In genomic region chr2:18178736-18179349, GRCh38 we compare ENCODE assay signal across 8 cellular contexts.
A peak's percentile ranks its signal among the peaks of the same experiment; 100 is the strongest.
DNase-seq lines count a peak whose midpoint lies in the region; TF ChIP-seq lines count a peak whose summit lies in the region.

No MANE protein-coding gene starts in this region.

- H3K27me3 ChIP-seq in SK-N-SH (ENCODE audit: insufficient read depth): peaks cover 7% of the 10 kb centered on the region; the same call in 1 of the 2 replicates

- no peak overlapping the region for H2AFZ ChIP-seq in SK-N-SH (ENCODE audit: low read depth)

- no peaks in the 10 kb centered on the region for H3K36me3 ChIP-seq in HEK293 (ENCODE audit: control insufficient read depth in 2 of 2, insufficient read depth in 1 of 2, low read length in 2 of 2)
- H3K36me3 ChIP-seq in SK-N-SH (replicated peaks in 1 of 2; ENCODE audit: control insufficient read depth in 1 of 2, insufficient read depth in 2 of 2, low read length in 1 of 2): no peaks in the 10 kb centered on the region

- no peaks in the 10 kb centered on the region for H3K9me3 Mint-ChIP-seq in nephron

- no peak overlapping the region for H3K9ac ChIP-seq in SK-N-SH

- H4K20me1 ChIP-seq in SK-N-SH (ENCODE audit: insufficient read depth): no peaks in the 10 kb centered on the region

- no peaks in the 10 kb centered on the region for H3K79me2 ChIP-seq in SK-N-SH (ENCODE audit: insufficient read depth)

- H3K4me3 ChIP-seq in HEK293 (ENCODE audit: low read depth, low read length) (no peak overlapping the region), SK-N-SH (ENCODE audit: low read depth in 2 of 2, low read length in 1 of 2) (no peak overlapping the region; a peak in 1 of 4 replicates)

- DNase-seq in AG09319 (ENCODE audit: extremely low read depth, low read depth) (peak; percentile 25), LoVo (ENCODE audit: low spot score) (peak; percentile 58), SK-N-SH (peak; percentile 43), erythroblast (lab: John Stamatoyannopoulos, UW) (peak; percentile 43 to 71), retina (no peak)

- H3K27me3 Mint-ChIP-seq in nephron (ENCODE audit: low read depth): no peaks in the 10 kb centered on the region

- no peak for TF ChIP-seq POLR2A in erythroblast (IDR thresholded peaks at IDR 0.05; ENCODE audit: low read length)

- H3K4me1 Mint-ChIP-seq in nephron: peaks cover 17% of the 10 kb centered on the region

- H3K27ac Mint-ChIP-seq in nephron: no peak overlapping the region

- no peaks in the 10 kb centered on the region for H3F3A ChIP-seq in SK-N-SH (replicated peaks; ENCODE audit: insufficient read depth)

- peak; percentile 79 for TF ChIP-seq RAD21 in SK-N-SH (IDR thresholded peaks at IDR 0.05; ENCODE audit: low read length)

- H3K4me2 ChIP-seq in SK-N-SH: no peak overlapping the region

- H3K9me3 ChIP-seq in HEK293 (ENCODE audit: control insufficient read depth, insufficient read depth, low read depth, low read length): no peaks in the 10 kb centered on the region
- H3K9me3 ChIP-seq in SK-N-SH: no peaks in the 10 kb centered on the region

- no peaks in the 10 kb centered on the region for H3K9me2 ChIP-seq in SK-N-SH

- H3K27ac ChIP-seq in HEK293 (ENCODE audit: extremely low read depth, low read depth, low read length) (no peak overlapping the region), SK-N-SH (ENCODE audit: low read depth in 2 of 2, low read length in 1 of 2) (no peak overlapping the region)

- H3K36me3 Mint-ChIP-seq in nephron (ENCODE audit: low read depth): no peaks in the 10 kb centered on the region

- POLR2A ChIA-PET in HEK293 (lab: Yijun Ruan, JAX): no interaction called here
- POLR2A ChIA-PET in SK-N-SH (lab: Yijun Ruan, JAX): no interaction called here

- CTCF ChIA-PET in HEK293 (lab: Yijun Ruan, JAX) (interaction anchor here (0.6 to 3.5 kb wide), 13 partner anchors 10 to 857 kb away, joined by 3 to 21 read pairs (median 4); no protein-coding TSS in a partner anchor), SK-N-SH (lab: Yijun Ruan, JAX) (interaction anchor here (0.7 to 10.0 kb wide), 34 partner anchors 8 to 1725 kb away, joined by 3 to 111 read pairs (median 3); partner anchors contain the start of gene KCNS3)

- no peak overlapping the region for H3K4me3 Mint-ChIP-seq in nephron

- 13% methylated on average over 1 of the region's 1 CpG for WGBS in SK-N-SH (ENCODE audit: low lambda C conversion rate)

- TF ChIP-seq CTCF in AG09319 (IDR thresholded peaks at IDR 0.05; ENCODE audit: low read depth, low read length): peak; percentile 87
- TF ChIP-seq CTCF in GM12801 (IDR thresholded peaks at IDR 0.05; ENCODE audit: extremely low read depth, insufficient read length): peak; percentile 24
- TF ChIP-seq CTCF in HEK293 (tag by site-specific recombination; IDR thresholded peaks at IDR 0.05): no peak
- peak; percentile 92 for TF ChIP-seq CTCF in SK-N-SH (IDR thresholded peaks at IDR 0.05)
- TF ChIP-seq CTCF in nephron (IDR thresholded peaks at IDR 0.05; ENCODE audit: unreplicated experiment in 3 of 3): peak; percentile 62 to 87 (median 68)

- no peak for TF ChIP-seq EP300 in SK-N-SH (IDR thresholded peaks at IDR 0.05; ENCODE audit: borderline replicate concordance in 1 of 2, low read depth in 1 of 2, low read length in 1 of 2)

- H3K4me1 ChIP-seq in HEK293 (ENCODE audit: control insufficient read depth, insufficient read depth, low read length) (0 out of 2 replicates have a peak, but pooled peaks cover 3% of the 10 kb centered on the region), SK-N-SH (ENCODE audit: control insufficient read depth in 1 of 2, insufficient read depth in 2 of 2, low read depth in 1 of 2, low read length in 1 of 2) (no peaks in the 10 kb centered on the region)

TF ChIP-seq in HEK293, 187 proteins besides CTCF, POLR2A, EP300 and RAD21:
- peak; percentile 62 for TF ChIP-seq ZNF654 (tag by site-specific recombination; IDR thresholded peaks at IDR 0.05; ENCODE audit: low read depth)
- no peak for TF ChIP-seq ZNF311 (tag by site-specific recombination; IDR thresholded peaks at IDR 0.05; ENCODE audit: borderline replicate concordance)

TF ChIP-seq in SK-N-SH, 30 proteins besides CTCF, POLR2A, EP300 and RAD21:
- no peak for TF ChIP-seq PBX3 (IDR thresholded peaks at IDR 0.05)
- TF ChIP-seq YY1 (IDR thresholded peaks at IDR 0.05; ENCODE audit: low read depth): no peak
- TF ChIP-seq CHD2 (IDR thresholded peaks at IDR 0.05; ENCODE audit: low read length, partially characterized antibody): no peak
- TF ChIP-seq SMC3 (IDR thresholded peaks at IDR 0.05; ENCODE audit: low read depth, low read length): peak; percentile 63
- TF ChIP-seq FOXJ3 (CRISPR knock-in tag; IDR thresholded peaks at IDR 0.05): no peak
- TF ChIP-seq MEF2A (IDR thresholded peaks at IDR 0.05; ENCODE audit: borderline replicate concordance, low read depth): no peak
- TF ChIP-seq IRF3 (IDR thresholded peaks at IDR 0.05; ENCODE audit: low read depth, low read length): no peak
- TF ChIP-seq RCOR1 (IDR thresholded peaks at IDR 0.05; ENCODE audit: low read length): no peak
- no peak for TF ChIP-seq POLR2AphosphoS5 (IDR thresholded peaks at IDR 0.05; ENCODE audit: low read depth, low read length)
